ENCODE assay signal across 8 cellular contexts in genomic region chr9:42743030-42743813, GRCh38.
DNase-seq lines count a peak whose midpoint lies in the region; ATAC-seq and TF ChIP-seq lines count a peak whose summit lies in the region.
"Not testable (repeated sequence)": the region's sequence is repeated elsewhere in the genome, so short reads cannot be mapped to it uniquely, and the experiment has no call there.

No MANE protein-coding gene starts in this region.

- H3K36me3 Mint-ChIP-seq in immature natural killer cell: not testable (repeated sequence)

- H3K27ac Mint-ChIP-seq in immature natural killer cell: not testable (repeated sequence)

- H3K9ac ChIP-seq in HUES48 (ENCODE audit: low read depth, low read length); skeletal muscle satellite cell (ENCODE audit: low read depth, low read length): not testable (repeated sequence)

- H3K27me3 Mint-ChIP-seq in immature natural killer cell (ENCODE audit: low read depth in 3 of 3): not testable (repeated sequence)

- ATAC-seq in GM18505 (IDR thresholded peaks at IDR 0.05; ENCODE audit: unreplicated experiment): peak; percentile 84

- H3K4me1 ChIP-seq in HUES48 (ENCODE audit: control insufficient read depth, insufficient read depth, low read length); skeletal muscle satellite cell (ENCODE audit: control insufficient read depth, insufficient read depth, low read length): not testable (repeated sequence)

- DNase-seq in A172 (ENCODE audit: low spot score): peak; percentile 0
- DNase-seq in NCI-H748 treated with DMSO at 0.1 percent for 48 hours (lab: John Stamatoyannopoulos, UW): peak; percentile 39
- DNase-seq in activated CD4-positive, alpha-beta T cell treated with anti-CD3 and anti-CD28 coated beads, Interleukin-2, amount 50 U/mL, for 1 hour: peak; percentile 47
- DNase-seq in cerebellum (ENCODE audit: low spot score): peak; percentile 36
- peak; percentile 30 to 45 (median 45) for DNase-seq in immature natural killer cell

- not testable (repeated sequence) for H3K9me3 ChIP-seq in HUES48 (ENCODE audit: control insufficient read depth, insufficient read depth, low read length); skeletal muscle satellite cell (replicated peaks; ENCODE audit: low read length)

- H3K36me3 ChIP-seq in HUES48 (ENCODE audit: control insufficient read depth, insufficient read depth, low read length); skeletal muscle satellite cell (ENCODE audit: insufficient read depth, low read length): not testable (repeated sequence)

- H3K27me3 ChIP-seq in HUES48 (ENCODE audit: control insufficient read depth, insufficient read depth, low read length); skeletal muscle satellite cell (ENCODE audit: control insufficient read depth, insufficient read depth, low read length): not testable (repeated sequence)

- not testable (repeated sequence) for TF ChIP-seq POLR2A in GM18505 (IDR thresholded peaks at IDR 0.05; ENCODE audit: borderline replicate concordance, extremely low read depth, insufficient read depth, insufficient read length)

- H3K27ac ChIP-seq in HUES48 (ENCODE audit: low read depth, low read length): not testable (repeated sequence)

- H3K4me3 ChIP-seq in HUES48 (ENCODE audit: low read depth, low read length): peak overlapping the region; percentile 43; the same call in 1 of the 2 replicates
- not testable (repeated sequence) for H3K4me3 ChIP-seq in skeletal muscle satellite cell (ENCODE audit: low read length)

- H3K4me3 Mint-ChIP-seq in immature natural killer cell: not testable (repeated sequence)

- peak overlapping the region; percentile 64 for H3K4me2 ChIP-seq in skeletal muscle satellite cell (ENCODE audit: low read length)

- not testable (repeated sequence) for H3K9me3 Mint-ChIP-seq in immature natural killer cell

- H3K4me1 Mint-ChIP-seq in immature natural killer cell: not testable (repeated sequence)
